8 cellular contexts compared by ENCODE assay signal in the genomic region with DNA sequence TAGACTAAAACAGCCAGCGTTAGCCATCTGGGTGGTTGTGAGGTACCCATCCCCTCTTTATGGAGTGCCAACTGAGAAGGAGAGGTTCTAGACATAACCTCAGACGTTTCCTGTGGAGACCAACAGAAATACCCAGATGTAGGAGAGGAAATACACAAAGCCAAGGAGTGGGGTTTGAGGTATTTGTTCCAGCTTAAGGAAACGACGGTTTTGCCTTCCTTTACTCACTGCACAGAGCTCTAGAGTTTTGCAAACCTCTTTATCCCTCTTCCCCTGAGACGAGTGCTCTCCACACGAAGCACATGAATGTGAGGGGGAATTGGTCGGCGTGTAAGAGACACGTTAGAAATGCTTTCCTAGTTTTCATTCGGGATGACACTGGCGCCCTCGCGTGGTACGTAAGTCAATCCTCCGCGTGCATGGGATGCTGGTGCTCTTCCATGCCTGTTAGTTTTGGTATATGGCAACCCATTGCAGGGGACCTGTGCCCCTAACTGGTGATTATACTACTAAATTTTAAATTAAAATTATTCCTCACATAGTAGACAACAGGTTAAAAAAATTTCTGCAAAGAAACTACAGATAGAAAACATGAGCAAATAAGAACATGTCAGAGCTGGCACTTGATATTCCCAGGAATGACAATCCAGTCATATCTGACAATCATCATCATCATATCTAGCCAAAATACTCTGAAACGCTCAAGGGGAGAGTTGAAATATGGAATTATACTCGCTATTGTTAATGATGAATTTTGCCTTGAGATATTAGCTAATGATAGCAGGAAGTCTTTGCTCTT.
DNase-seq lines count a peak whose midpoint lies in the region; ATAC-seq, FAIRE-seq and TF ChIP-seq lines count a peak whose summit lies in the region.

No MANE protein-coding gene starts in this region.

- peak overlapping the region; percentile 72 for H3K4me2 ChIP-seq in A549

- H3K27me3 Mint-ChIP-seq in T-helper 17 cell: peaks cover 41% of the 10 kb centered on the region

- peak; percentile 89 to 93 for TF ChIP-seq RAD21 in A549 (conservative IDR thresholded peaks at IDR 0.05 in 1 of 2, IDR thresholded peaks at IDR 0.05 in 1 of 2)

- FAIRE-seq in A549 (lab: Jason Lieb, UNC): no peak

- peak; percentile 58 to 83 for DNase-seq in A549 (ENCODE audit: low read depth in 1 of 2, low spot score in 1 of 2)
- DNase-seq in GM13977 (ENCODE audit: low spot score): peak; percentile 42
- DNase-seq in T-helper 17 cell: no peak
- peak in 45 of 61 donors; percentile 11 to 82 (median 38) for DNase-seq in caudate nucleus (lab: John Stamatoyannopoulos, UW)
- DNase-seq in kidney tubule cell (ENCODE audit: low spot score): peak; percentile 68
- DNase-seq in stimulated activated CD4-positive, alpha-beta T cell treated with anti-CD3 and anti-CD28 coated beads, Interleukin-2, amount 100 ng/mL, for 4 hours (ENCODE audit: low read depth): peak; percentile 6

- peaks cover 13% of the 10 kb centered on the region for H3K4me1 Mint-ChIP-seq in T-helper 17 cell

- H3K4me3 ChIP-seq in A549: no peak overlapping the region; the same call in 2 of the 3 replicates

- TF ChIP-seq CTCF in A549 (IDR thresholded peaks at IDR 0.05): peak; percentile 89
- TF ChIP-seq CTCF in GM13977 (IDR thresholded peaks at IDR 0.05; ENCODE audit: extremely low read depth, insufficient read depth, missing control alignments): peak; percentile 87

- H3K27ac Mint-ChIP-seq in T-helper 17 cell: no peak overlapping the region

- H3K4me3 Mint-ChIP-seq in T-helper 17 cell: peak overlapping the region; percentile 15

- WGBS in A549 (ENCODE audit: missing lambda C conversion rate): 14% methylated on average over 18 of the region's 18 CpGs

- no peaks in the 10 kb centered on the region for H3K36me3 Mint-ChIP-seq in T-helper 17 cell (ENCODE audit: low read depth)

- TF ChIP-seq POLR2A in A549 (IDR thresholded peaks at IDR 0.05; ENCODE audit: low read length): no peak

- no peaks in the 10 kb centered on the region for H3K9me3 ChIP-seq in A549
- no peaks in the 10 kb centered on the region for H3K9me3 ChIP-seq in T-helper 17 cell (ENCODE audit: control insufficient read depth, low read length, poor library complexity, severe bottlenecking)

- in situ Hi-C loops in GM13977 (cut with MboI; ENCODE audit: low pct_unique_long_range_greater_than_20kb, low sequenced_read_pairs, unreplicated experiment): loop anchor here (25.0 kb wide), 1 partner anchor 551 kb away; a partner anchor contains a TSS

- TF ChIP-seq EP300 in A549 (IDR thresholded peaks at IDR 0.05): no peak

- peaks cover 5% of the 10 kb centered on the region; the same call in 2 of the 3 replicates for H3K4me1 ChIP-seq in A549

- POLR2A ChIA-PET in A549 (lab: Yijun Ruan, JAX): interaction anchor here (1.0 kb wide), 1 partner anchor 122 kb away, joined by 3 read pairs; a partner anchor contains a TSS

- peak; percentile 92 to 95 for ATAC-seq in A549
- peak; percentile 46 for ATAC-seq in HG03558 (IDR thresholded peaks at IDR 0.05; ENCODE audit: extremely low read depth, unreplicated experiment)
- peak; percentile 45 for ATAC-seq in T-helper 17 cell
- no peak for ATAC-seq in HG02981 (IDR thresholded peaks at IDR 0.05; ENCODE audit: unreplicated experiment)

- H3K27ac ChIP-seq in A549: peak overlapping the region; percentile 51 to 76; a peak in 5 of 6 replicates
- H3K27ac ChIP-seq in caudate nucleus (ENCODE audit: low read depth, low read length): no peak overlapping the region

- CTCF ChIA-PET in A549 (lab: Yijun Ruan, JAX): interaction anchor here (0.6 to 3.2 kb wide), 58 partner anchors 8 to 579 kb away, joined by 3 to 26 read pairs (median 4); a partner anchor contains a TSS

TF ChIP-seq in A549, 52 proteins besides CTCF, POLR2A, EP300 and RAD21:
- TF ChIP-seq, protein P1, sequence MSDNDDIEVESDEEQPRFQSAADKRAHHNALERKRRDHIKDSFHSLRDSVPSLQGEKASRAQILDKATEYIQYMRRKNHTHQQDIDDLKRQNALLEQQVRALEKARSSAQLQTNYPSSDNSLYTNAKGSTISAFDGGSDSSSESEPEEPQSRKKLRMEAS (IDR thresholded peaks at IDR 0.05): peak; percentile 76
- TF ChIP-seq HOXB13 (CRISPR knock-in tag; IDR thresholded peaks at IDR 0.05; ENCODE audit: low read depth) (no peak), KDM5A (IDR thresholded peaks at IDR 0.05) (no peak), SMC3 (IDR thresholded peaks at IDR 0.05) (peak; percentile 91)
- TF ChIP-seq, protein P2, sequence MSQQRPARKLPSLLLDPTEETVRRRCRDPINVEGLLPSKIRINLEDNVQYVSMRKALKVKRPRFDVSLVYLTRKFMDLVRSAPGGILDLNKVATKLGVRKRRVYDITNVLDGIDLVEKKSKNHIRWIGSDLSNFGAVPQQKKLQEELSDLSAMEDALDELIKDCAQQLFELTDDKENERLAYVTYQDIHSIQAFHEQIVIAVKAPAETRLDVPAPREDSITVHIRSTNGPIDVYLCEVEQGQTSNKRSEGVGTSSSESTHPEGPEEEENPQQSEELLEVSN (IDR thresholded peaks at IDR 0.05; ENCODE audit: borderline replicate concordance, low read depth): peak; percentile 65; the same call in 1 of the 2 replicates

Comparison
In these comparisons a context has a peak if more than half of its experiments do, and no peak if none do; other contexts are left out.
1. DNase-seq: peak in A549 (2 of 2), GM13977 (single experiment), caudate nucleus (45 of 61), kidney tubule cell (single experiment) and stimulated activated CD4-positive, alpha-beta T cell treated with anti-CD3 and anti-CD28 coated beads, Interleukin-2, amount 100 ng/mL, for 4 hours (single experiment); none in T-helper 17 cell (0 of 3).